8 cellular contexts compared by ENCODE assay signal in the genomic region with DNA sequence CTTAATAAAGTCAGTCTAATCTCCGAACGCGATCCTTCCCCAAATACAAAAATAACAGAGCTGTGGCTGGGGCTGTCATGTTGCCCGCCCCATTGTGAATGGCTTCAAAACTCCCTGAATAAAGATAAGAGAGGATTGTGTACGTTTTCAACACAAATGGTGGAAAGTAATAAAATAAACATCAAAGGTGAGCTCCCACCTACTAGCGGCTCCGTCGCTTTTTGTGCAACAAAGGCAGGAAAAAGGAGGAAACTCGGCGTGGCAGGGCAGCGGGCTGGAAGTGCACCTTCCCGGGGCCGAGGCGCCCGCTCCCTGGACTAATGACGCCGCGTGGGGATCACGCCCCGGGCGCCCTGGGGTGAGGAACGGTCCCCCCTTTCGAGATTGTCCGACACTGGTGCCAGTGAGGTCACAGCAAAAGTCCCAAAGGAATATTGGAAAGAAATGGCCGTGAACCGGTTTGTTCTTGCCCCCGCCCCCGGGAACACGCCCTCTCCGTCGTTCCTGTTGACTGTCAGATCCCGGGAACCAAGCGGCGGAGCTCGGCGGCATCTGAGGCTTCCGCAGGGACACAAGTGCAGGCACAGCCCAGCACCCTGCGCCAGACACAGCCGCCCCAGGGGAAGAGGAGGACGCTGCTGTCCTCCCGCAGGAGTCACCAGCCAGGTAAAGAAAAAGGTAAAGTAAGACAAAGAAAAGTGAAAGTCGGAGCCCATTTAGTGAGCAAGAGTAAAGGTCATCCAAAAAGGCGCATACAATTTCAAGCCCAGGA. TPM values are rescaled to one million over a fixed set of nuclear protein-coding genes. Genes with fewer than 3 reads are reported as not detected.
DNase-seq lines count a peak whose midpoint lies in the region; ATAC-seq and TF ChIP-seq lines count a peak whose summit lies in the region.

No MANE protein-coding gene starts in this region.

- TF ChIP-seq CTCF in brain (conservative IDR thresholded peaks at IDR 0.05) (no peak), right lobe of liver (IDR thresholded peaks at IDR 0.05) (no peak), tibial artery (IDR thresholded peaks at IDR 0.05) (no peak)

- peaks cover 23% of the 10 kb centered on the region for H3K4me1 Mint-ChIP-seq in activated T-cell treated with anti-CD3 and anti-CD28 coated beads, Interleukin-2, amount 50 U/mL, for 4 hours (ENCODE audit: low read depth)
- peaks cover 16% of the 10 kb centered on the region for H3K4me1 Mint-ChIP-seq in brain

- no peak overlapping the region for H3K27ac Mint-ChIP-seq in brain

- H3K27ac ChIP-seq in right lobe of liver (peak overlapping the region; percentile 64 to 90 (median 68)), tibial artery (no peak overlapping the region)

- no peak for TF ChIP-seq POLR2A in right lobe of liver (IDR thresholded peaks at IDR 0.05)

- H3K27me3 Mint-ChIP-seq in activated T-cell treated with anti-CD3 and anti-CD28 coated beads, Interleukin-2, amount 50 U/mL, for 4 hours (ENCODE audit: low read depth): peaks cover 66% of the 10 kb centered on the region
- H3K27me3 Mint-ChIP-seq in brain: peaks cover 93% of the 10 kb centered on the region

- H3K36me3 Mint-ChIP-seq in activated T-cell treated with anti-CD3 and anti-CD28 coated beads, Interleukin-2, amount 50 U/mL, for 4 hours (ENCODE audit: insufficient read depth): no peaks in the 10 kb centered on the region
- H3K36me3 Mint-ChIP-seq in brain: no peaks in the 10 kb centered on the region

- DNase-seq in activated T-cell treated with anti-CD3 and anti-CD28 coated beads, Interleukin-2, amount 50 U/mL, for 4 hours: no peak
- no peak for DNase-seq in activated T-cell treated with anti-CD3 and anti-CD28 coated beads, Interleukin-2, amount 50 U/mL, for 1 hour
- peak; percentile 74 to 81 (median 75) for DNase-seq in right lobe of liver
- no peak for DNase-seq in tibial artery
- DNase-seq in A172 (ENCODE audit: low spot score): no peak

- intact Hi-C loops in right lobe of liver (cut with DNase I) (no loop called here), tibial artery (cut with DNase I; ENCODE audit: low total_unique reads) (no loop called here)

- H3K9me3 Mint-ChIP-seq in activated T-cell treated with anti-CD3 and anti-CD28 coated beads, Interleukin-2, amount 50 U/mL, for 4 hours: no peaks in the 10 kb centered on the region
- H3K9me3 Mint-ChIP-seq in brain: peaks cover 0 to 11% (median 8%) of the 10 kb centered on the region in 5 experiments

- peak overlapping the region; percentile 44 to 57 (median 47) for H3K4me3 ChIP-seq in right lobe of liver
- H3K4me3 ChIP-seq in tibial artery: peak overlapping the region; percentile 15 to 46

- H3K27me3 ChIP-seq in right lobe of liver: peaks cover 0 to 13% of the 10 kb centered on the region in 2 donors
- peaks cover 2 to 63% of the 10 kb centered on the region in 2 donors for H3K27me3 ChIP-seq in tibial artery

- peak overlapping the region; percentile 65 for H3K4me3 Mint-ChIP-seq in activated T-cell treated with anti-CD3 and anti-CD28 coated beads, Interleukin-2, amount 50 U/mL, for 4 hours
- H3K4me3 Mint-ChIP-seq in brain: peak overlapping the region; percentile 77 to 85 (median 85)

- 2% methylated on average over 26 of the region's 43 CpGs for WGBS in right lobe of liver (ENCODE audit: insufficient coverage, low coverage, low lambda C conversion rate, missing lambda C conversion rate)

- no peak for ATAC-seq in activated T-cell treated with anti-CD3 and anti-CD28 coated beads, Interleukin-2, amount 50 U/mL, for 4 hours
- ATAC-seq in right lobe of liver (peak; percentile 55 to 75 (median 59)), GM19455 (IDR thresholded peaks at IDR 0.05; ENCODE audit: unreplicated experiment) (no peak), GM18861 (IDR thresholded peaks at IDR 0.05; ENCODE audit: unreplicated experiment) (no peak)

- H3K9me3 ChIP-seq in right lobe of liver (no peaks in the 10 kb centered on the region), tibial artery (peaks cover 0 to 5% (median 0%) of the 10 kb centered on the region in 3 donors)

- H3K36me3 ChIP-seq in right lobe of liver (no peaks in the 10 kb centered on the region), tibial artery (no peaks in the 10 kb centered on the region)

- peaks cover 0 to 13% (median 2%) of the 10 kb centered on the region in 4 donors for H3K4me1 ChIP-seq in right lobe of liver
- peaks cover 0 to 29% (median 25%) of the 10 kb centered on the region in 4 donors for H3K4me1 ChIP-seq in tibial artery

RNA-seq across cellular contexts. Expression of a gene that starts 1.1 kb away (rescaled TPM):
- total RNA-seq in activated T-cell treated with anti-CD3 and anti-CD28 coated beads, Interleukin-2, amount 50 U/mL, for 4 hours: not detected
- polyA plus RNA-seq in brain (ENCODE audit: insufficient read depth, low read depth, low replicate concordance): 0.98 TPM
- total RNA-seq in right lobe of liver: 1 to 10 TPM in 1 of 6 experiments, under 1 TPM in 5; 0.12 to 4.0 (median 0.23) TPM
- total RNA-seq in A172 (2014; rRNA removed; shearing (Covaris generic)): 0.24 TPM in 1 of 2 replicates, not detected in the other

Comparison
In these comparisons a context has a peak if more than half of its experiments do, and no peak if none do; other contexts are left out.
1. ATAC-seq: peak in right lobe of liver (4 of 4); none in activated T-cell treated with anti-CD3 and anti-CD28 coated beads, Interleukin-2, amount 50 U/mL, for 4 hours (0 of 2), GM19455 (single experiment) and GM18861 (single experiment).
2. DNase-seq: peak in right lobe of liver (3 of 3); none in activated T-cell treated with anti-CD3 and anti-CD28 coated beads, Interleukin-2, amount 50 U/mL, for 4 hours (single experiment), activated T-cell treated with anti-CD3 and anti-CD28 coated beads, Interleukin-2, amount 50 U/mL, for 1 hour (single experiment), tibial artery (0 of 2) and A172 (single experiment).
3. H3K27ac ChIP-seq: peak in right lobe of liver (3 of 3); none in tibial artery (0 of 2).